9 cellular contexts compared by ENCODE assay signal in genomic region chr19:15292847-15293582, GRCh38. TPM values are rescaled to one million over a fixed set of nuclear protein-coding genes. Genes with fewer than 3 reads are reported as not detected.
DNase-seq lines count a peak whose midpoint lies in the region; ATAC-seq and TF ChIP-seq lines count a peak whose summit lies in the region.
"Had no signal": no experiment of that assay in that cellular context is flagged by ENCODE, and none has a peak within 500 bp of the region (broad histone marks: within the 10 kb centered on the region; RNA-seq: fewer than 3 reads in every experiment).

No MANE protein-coding gene starts in this region.

- H3K9ac ChIP-seq in adipocyte (ENCODE audit: low read length), result peak overlapping the region; percentile 40

- peaks cover 0 to 7% of the 10 kb centered on the region in 2 donors for H3K36me3 Mint-ChIP-seq in naive B cell

- no peaks in the 10 kb centered on the region for H3K27me3 ChIP-seq in adipocyte (replicated peaks; ENCODE audit: control insufficient read depth, insufficient read depth, low read length)

- H3K36me3 ChIP-seq in adipocyte (ENCODE audit: control insufficient read depth, insufficient read depth, low read length, severe bottlenecking), result no peaks in the 10 kb centered on the region

- H3K9me3 Mint-ChIP-seq in naive B cell, result no peaks in the 10 kb centered on the region

- peaks cover 80 to 99% (median 97%) of the 10 kb centered on the region in 3 donors for H3K4me1 Mint-ChIP-seq in naive B cell

- H3K27ac Mint-ChIP-seq in naive B cell, result peak overlapping the region; percentile 74 to 92 (median 88)

- H3K4me3 Mint-ChIP-seq in naive B cell, result peak overlapping the region; percentile 39 to 89 (median 68)

- H3K9me3 ChIP-seq in adipocyte (ENCODE audit: control insufficient read depth, low read length), result no peaks in the 10 kb centered on the region

- H3K27me3 Mint-ChIP-seq in naive B cell, result no peaks in the 10 kb centered on the region

- H3K4me1 ChIP-seq in adipocyte (ENCODE audit: control insufficient read depth, insufficient read depth, low read length), result peaks cover 72% of the 10 kb centered on the region

- ATAC-seq in naive B cell (ENCODE audit: low read depth in 2 of 2) (peak in 1 of 2 donors; percentile 9), GM18505 (IDR thresholded peaks at IDR 0.05; ENCODE audit: unreplicated experiment) (no peak)

- DNase-seq in DMS 273 (lab: John Stamatoyannopoulos, UW; ENCODE audit: unreplicated experiment), result peak; percentile 76
- peak; percentile 76 for DNase-seq in Jurkat, Clone E6-1 (ENCODE audit: low read depth, low spot score)
- DNase-seq in adipocyte (ENCODE audit: low read depth), result peak; percentile 48
- no peak for DNase-seq in naive B cell
- DNase-seq in amniotic stem cell (lab: John Stamatoyannopoulos, UW), result no peak
- DNase-seq in HPDE6-E6E7 (ENCODE audit: extremely low spot score), result no peak
- DNase-seq in T-helper 9 cell, result no peak
- DNase-seq: NK-92 treated with Interleukin-12 subunit alpha and Interleukin-12 subunit beta, amount 100 ng/mL, for 24 hours had no signal

- TF ChIP-seq POLR2A in GM18505 (IDR thresholded peaks at IDR 0.05; ENCODE audit: borderline replicate concordance, extremely low read depth, insufficient read depth, insufficient read length), result no peak

- H3K4me3 ChIP-seq in Jurkat, Clone E6-1 (ENCODE audit: low read length), result peak overlapping the region; percentile 36
- H3K4me3 ChIP-seq in adipocyte (ENCODE audit: low read length), result peak overlapping the region; percentile 53

RNA-seq across cellular contexts. Expression of gene BRD4, which starts 39.3 kb away (rescaled TPM):
- 27.8 TPM for polyA plus RNA-seq in Jurkat, Clone E6-1 (2012; ENCODE audit: insufficient read depth, insufficient read length)
- 10 to 100 TPM; 13.5 to 51.9 (median 18.4) TPM for polyA plus RNA-seq in naive B cell (ENCODE audit: low read depth in 6 of 6)

Comparison
In these comparisons a context has a peak if more than half of its experiments do, and no peak if none do; other contexts are left out.
1. DNase-seq: peak in DMS 273 (single experiment), Jurkat, Clone E6-1 (single experiment) and adipocyte (single experiment); none in naive B cell (single experiment), amniotic stem cell (single experiment), HPDE6-E6E7 (single experiment) and T-helper 9 cell (single experiment).